Comparison of ENCODE assay signal across 15 cellular contexts in the genomic region with DNA sequence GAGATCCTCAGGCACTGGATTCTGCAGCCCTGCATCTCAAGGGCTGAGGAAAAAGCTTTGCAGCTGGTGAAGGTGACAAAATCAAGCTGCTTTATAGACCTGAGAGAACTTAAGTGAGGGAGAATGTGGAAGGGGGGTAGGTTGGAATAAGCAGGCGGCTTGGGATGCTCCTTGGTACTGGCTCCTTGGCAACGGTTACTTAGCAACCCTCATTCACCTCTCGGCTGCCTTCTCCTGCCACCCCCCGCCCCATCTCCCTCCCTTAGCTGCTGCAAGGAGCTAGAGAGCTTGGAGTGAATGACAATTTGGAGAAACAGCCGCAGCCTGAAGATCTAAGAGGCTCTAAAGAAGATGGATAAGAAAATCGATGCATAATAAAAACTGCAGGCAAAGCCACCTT. TPM values are rescaled to one million over a fixed set of nuclear protein-coding genes. Genes with fewer than 3 reads are reported as not detected.
"Had no signal": no experiment of that assay in that cellular context is flagged by ENCODE, and none has a peak within 500 bp of the region (broad histone marks: within the 10 kb centered on the region; RNA-seq: fewer than 3 reads in every experiment).

No MANE protein-coding gene starts in this region.

- H3K4me1 Mint-ChIP-seq: activated CD4-positive, alpha-beta memory T cell treated with anti-CD3 and anti-CD28 coated beads, Interleukin-2, amount 10 ng/mL, durations not matched to agents 7 days and 5 days; activated CD4-positive, alpha-beta T cell treated with anti-CD3 and anti-CD28 coated beads for 36 hours; activated naive CD8-positive, alpha-beta T cell treated with anti-CD3 and anti-CD28 coated beads, Interleukin-2, amount 50 U/mL, for 24 hours; naive B cell; stimulated activated naive B cell treated with anti-CD40 and anti-IgM and Interleukin-4, amounts not matched to agents 10 μg/mL and 1 μg/mL and 100 μg/mL, for 72 hours had no signal

- H3K36me3 Mint-ChIP-seq: naive B cell; stimulated activated naive B cell treated with anti-CD40 and anti-IgM and Interleukin-4, amounts not matched to agents 10 μg/mL and 1 μg/mL and 100 μg/mL, for 72 hours had no signal

- DNase-seq: activated CD4-positive, alpha-beta memory T cell treated with anti-CD3 and anti-CD28 coated beads, Interleukin-2, amount 10 ng/mL, durations not matched to agents 7 days and 5 days; activated CD4-positive, alpha-beta T cell treated with anti-CD3 and anti-CD28 coated beads for 36 hours; activated naive CD4-positive, alpha-beta T cell; activated naive CD8-positive, alpha-beta T cell treated with anti-CD3 and anti-CD28 coated beads, Interleukin-2, amount 50 U/mL, for 24 hours; activated T-cell treated with anti-CD3 and anti-CD28 coated beads, Interleukin-2, amount 50 U/mL, for 72 hours; erythroblast; left colon; naive B cell; stimulated activated CD4-positive, alpha-beta T cell treated with anti-CD3 and anti-CD28 coated beads, Interleukin-2, amount 100 ng/mL, for 24 hours; stimulated activated naive B cell treated with anti-CD40 and anti-IgM and Interleukin-4, amounts not matched to agents 10 μg/mL and 1 μg/mL and 100 μg/mL, for 72 hours; T-helper 1 cell; upper lobe of left lung had no signal

- H3K9me3 Mint-ChIP-seq: activated CD4-positive, alpha-beta memory T cell treated with anti-CD3 and anti-CD28 coated beads, Interleukin-2, amount 10 ng/mL, durations not matched to agents 7 days and 5 days; activated naive CD8-positive, alpha-beta T cell treated with anti-CD3 and anti-CD28 coated beads, Interleukin-2, amount 50 U/mL, for 24 hours; activated T-cell treated with anti-CD3 and anti-CD28 coated beads, Interleukin-2, amount 50 U/mL, for 72 hours; naive B cell; stimulated activated naive B cell treated with anti-CD40 and anti-IgM and Interleukin-4, amounts not matched to agents 10 μg/mL and 1 μg/mL and 100 μg/mL, for 72 hours had no signal

- H3K27ac Mint-ChIP-seq: activated CD4-positive, alpha-beta memory T cell treated with anti-CD3 and anti-CD28 coated beads, Interleukin-2, amount 10 ng/mL, durations not matched to agents 7 days and 5 days; activated CD4-positive, alpha-beta T cell treated with anti-CD3 and anti-CD28 coated beads for 36 hours; activated naive CD8-positive, alpha-beta T cell treated with anti-CD3 and anti-CD28 coated beads, Interleukin-2, amount 50 U/mL, for 24 hours; activated T-cell treated with anti-CD3 and anti-CD28 coated beads, Interleukin-2, amount 50 U/mL, for 72 hours; naive B cell; stimulated activated naive B cell treated with anti-CD40 and anti-IgM and Interleukin-4, amounts not matched to agents 10 μg/mL and 1 μg/mL and 100 μg/mL, for 72 hours had no signal

- H3K4me3 Mint-ChIP-seq: activated CD4-positive, alpha-beta memory T cell treated with anti-CD3 and anti-CD28 coated beads, Interleukin-2, amount 10 ng/mL, durations not matched to agents 7 days and 5 days; activated CD4-positive, alpha-beta T cell treated with anti-CD3 and anti-CD28 coated beads for 36 hours; activated naive CD8-positive, alpha-beta T cell treated with anti-CD3 and anti-CD28 coated beads, Interleukin-2, amount 50 U/mL, for 24 hours; activated T-cell treated with anti-CD3 and anti-CD28 coated beads, Interleukin-2, amount 50 U/mL, for 72 hours; naive B cell; stimulated activated naive B cell treated with anti-CD40 and anti-IgM and Interleukin-4, amounts not matched to agents 10 μg/mL and 1 μg/mL and 100 μg/mL, for 72 hours had no signal

- ATAC-seq: activated CD4-positive, alpha-beta T cell treated with anti-CD3 and anti-CD28 coated beads for 36 hours; activated naive CD8-positive, alpha-beta T cell treated with anti-CD3 and anti-CD28 coated beads, Interleukin-2, amount 50 U/mL, for 24 hours; activated T-cell treated with anti-CD3 and anti-CD28 coated beads, Interleukin-2, amount 50 U/mL, for 72 hours; left colon; sciatic nerve; stimulated activated naive B cell treated with anti-CD40 and anti-IgM and Interleukin-4, amounts not matched to agents 10 μg/mL and 1 μg/mL and 100 μg/mL, for 72 hours had no signal

RNA-seq across cellular contexts. Expression of a gene that starts 44.1 kb away (rescaled TPM):
- total RNA-seq: activated CD4-positive, alpha-beta memory T cell treated with anti-CD3 and anti-CD28 coated beads, Interleukin-2, amount 10 ng/mL, durations not matched to agents 7 days and 5 days; activated CD4-positive, alpha-beta T cell treated with anti-CD3 and anti-CD28 coated beads for 36 hours; activated T-cell treated with anti-CD3 and anti-CD28 coated beads, Interleukin-2, amount 50 U/mL, for 72 hours; left colon; lung; prostate gland; sciatic nerve; upper lobe of left lung had no signal
